20 cellular contexts compared by ENCODE assay signal in the genomic region with DNA sequence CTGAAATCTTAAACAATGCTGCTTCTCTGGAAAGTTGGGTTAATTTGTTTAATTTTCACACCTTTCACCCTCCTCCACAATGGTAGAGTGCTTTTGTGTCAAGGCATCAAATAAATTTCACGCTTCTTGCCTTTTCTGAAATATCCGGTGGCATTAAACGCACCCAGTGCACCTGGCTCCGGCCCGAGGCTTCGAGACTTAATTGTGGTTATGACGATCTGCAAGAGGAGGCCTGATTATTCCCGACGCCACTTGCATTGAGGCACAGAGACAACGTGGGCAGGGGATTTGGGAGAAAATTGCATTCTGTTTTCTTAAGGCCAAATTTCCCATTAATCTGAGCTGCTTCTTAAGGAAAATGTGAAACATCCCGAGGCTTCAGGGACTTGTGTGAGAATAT.
"Had no signal": no experiment of that assay in that cellular context is flagged by ENCODE, and none has a peak within 500 bp of the region (broad histone marks: within the 10 kb centered on the region; RNA-seq: fewer than 3 reads in every experiment).

No MANE protein-coding gene starts in this region.

- H3K4me1 Mint-ChIP-seq: T-helper 17 cell had no signal

- H3K36me3 ChIP-seq: MG63, Peyer's patch, SJCRH30 had no signal

- H3K4me2 ChIP-seq: PC-9 had no signal

- H3K4me3 Mint-ChIP-seq: T-helper 17 cell had no signal

- DNase-seq: IMR-90, KG1, MG63, NCI-H1092, NCI-H1436, NCI-H187, NCI-H2029, NCI-H2081 treated with DMSO at 0.1 percent for 48 hours, NCI-H2171, NCI-H226, NCI-H446, NCI-H510A, NCI-H524 treated with DMSO at 0.1 percent for 48 hours, NCI-H774, PC-9, Peyer's patch, SHP77 treated with DMSO at 0.1 percent for 48 hours, T-helper 1 cell, T-helper 17 cell had no signal

- H3K27ac ChIP-seq: PC-9, Peyer's patch, SJCRH30 had no signal

- H3K4me1 ChIP-seq: Peyer's patch, SJCRH30 had no signal

- H3K4me3 ChIP-seq: MG63, PC-9, Peyer's patch, SJCRH30 had no signal

- H2AFZ ChIP-seq: PC-9 had no signal

- H3K9me3 ChIP-seq: MG63, Peyer's patch, SJCRH30 had no signal

- H3K27ac Mint-ChIP-seq: T-helper 17 cell had no signal

- H3K27me3 ChIP-seq: Peyer's patch had no signal

- H3K27me3 Mint-ChIP-seq: T-helper 17 cell had no signal
